10 cellular contexts compared by ENCODE assay signal in the genomic region with DNA sequence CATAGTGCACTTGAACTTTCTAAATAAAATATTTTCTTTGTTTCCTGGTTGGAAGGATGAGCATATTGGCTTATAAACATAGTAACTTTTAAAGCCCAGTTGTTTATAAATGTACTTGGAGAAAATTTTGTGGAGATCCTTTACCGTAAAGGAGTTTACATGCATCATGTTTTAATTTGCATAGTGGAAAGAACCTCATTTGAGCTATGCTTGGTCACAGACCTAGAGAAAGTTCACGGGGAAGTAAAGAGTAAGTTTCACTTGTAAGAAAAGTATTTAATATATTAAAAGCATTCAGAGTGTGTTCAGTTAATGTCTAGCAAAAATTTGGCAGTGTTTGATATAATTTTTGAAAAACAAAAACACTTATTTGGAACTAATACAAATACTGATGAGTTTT. TPM values are rescaled to one million over a fixed set of nuclear protein-coding genes. Genes with fewer than 3 reads are reported as not detected.
DNase-seq lines count a peak whose midpoint lies in the region; ATAC-seq and TF ChIP-seq lines count a peak whose summit lies in the region.
"Had no signal": no experiment of that assay in that cellular context is flagged by ENCODE, and none has a peak within 500 bp of the region (broad histone marks: within the 10 kb centered on the region; RNA-seq: fewer than 3 reads in every experiment).

No MANE protein-coding gene starts in this region.

- ATAC-seq in activated T-cell treated with anti-CD3 and anti-CD28 coated beads, Interleukin-2, amount 50 U/mL, for 72 hours (replicated peaks in 1 of 2) = no peak
- ATAC-seq in GM21825 (IDR thresholded peaks at IDR 0.05; ENCODE audit: unreplicated experiment) (peak; percentile 61), HG03342 (IDR thresholded peaks at IDR 0.05; ENCODE audit: unreplicated experiment) (peak; percentile 54), Right ventricle myocardium inferior (no peak)
- ATAC-seq: gastroesophageal sphincter had no signal

- peak in 1 of 3 donors; percentile 31 for TF ChIP-seq POLR2A in spleen (IDR thresholded peaks at IDR 0.05)

- H3K36me3 ChIP-seq in spleen = peaks cover 0 to 90% (median 21%) of the 10 kb centered on the region in 6 donors

- peak overlapping the region in 7 of 8 donors; percentile 50 to 83 (median 58) for H3K27ac ChIP-seq in spleen
- H3K27ac ChIP-seq: gastroesophageal sphincter had no signal

- peaks cover 18% of the 10 kb centered on the region for H3K4me1 Mint-ChIP-seq in activated T-cell treated with anti-CD3 and anti-CD28 coated beads, Interleukin-2, amount 50 U/mL, for 72 hours (ENCODE audit: low read depth)
- peaks cover 25% of the 10 kb centered on the region for H3K4me1 Mint-ChIP-seq in activated T-cell treated with anti-CD3 and anti-CD28 coated beads, Interleukin-2, amount 50 U/mL, for 24 hours (ENCODE audit: low read depth)

- H3K4me3 ChIP-seq in spleen = peak overlapping the region in 2 of 8 donors; percentile 3 to 49
- H3K4me3 ChIP-seq: gastroesophageal sphincter had no signal

- H3K4me1 ChIP-seq in spleen = peaks cover 0 to 43% (median 6%) of the 10 kb centered on the region in 6 donors

- H3K9me3 Mint-ChIP-seq in activated T-cell treated with anti-CD3 and anti-CD28 coated beads, Interleukin-2, amount 50 U/mL, for 72 hours = no peaks in the 10 kb centered on the region
- no peaks in the 10 kb centered on the region for H3K9me3 Mint-ChIP-seq in activated T-cell treated with anti-CD3 and anti-CD28 coated beads, Interleukin-2, amount 50 U/mL, for 24 hours
- H3K9me3 Mint-ChIP-seq: stimulated activated effector memory CD8-positive, alpha-beta T cell treated with anti-CD3 and anti-CD28 coated beads, Interleukin-12 subunit alpha, Interleukin-12 subunit beta, amount 100 ng/mL, for 72 hours had no signal

- no peaks in the 10 kb centered on the region for H3K27me3 ChIP-seq in spleen (replicated peaks in 1 of 7)
- H3K27me3 ChIP-seq: gastroesophageal sphincter had no signal

- WGBS in spleen, 5 donors = 52 to 70% (median 54%) methylated on average over 2 of the region's 2 CpGs

- peak overlapping the region in 1 of 2 donors; percentile 66 for H3K4me3 Mint-ChIP-seq in activated T-cell treated with anti-CD3 and anti-CD28 coated beads, Interleukin-2, amount 50 U/mL, for 72 hours
- H3K4me3 Mint-ChIP-seq in activated T-cell treated with anti-CD3 and anti-CD28 coated beads, Interleukin-2, amount 50 U/mL, for 24 hours = no peak overlapping the region

- no peaks in the 10 kb centered on the region for H3K9me3 ChIP-seq in spleen
- H3K9me3 ChIP-seq: gastroesophageal sphincter had no signal

- DNase-seq in activated T-cell treated with anti-CD3 and anti-CD28 coated beads, Interleukin-2, amount 50 U/mL, for 72 hours = no peak
- DNase-seq in activated T-cell treated with anti-CD3 and anti-CD28 coated beads, Interleukin-2, amount 50 U/mL, for 24 hours = no peak
- DNase-seq in spleen (no peak), DMS153 treated with DMSO at 0.1 percent for 48 hours (lab: John Stamatoyannopoulos, UW; ENCODE audit: unreplicated experiment) (no peak), Right ventricle myocardium inferior (ENCODE audit: missing footprints) (no peak), NOMO-1 treated with DMSO at 0.1 percent for 48 hours (lab: John Stamatoyannopoulos, UW; ENCODE audit: unreplicated experiment) (no peak)

- peak overlapping the region; percentile 43 for H3K27ac Mint-ChIP-seq in activated T-cell treated with anti-CD3 and anti-CD28 coated beads, Interleukin-2, amount 50 U/mL, for 72 hours
- H3K27ac Mint-ChIP-seq in activated T-cell treated with anti-CD3 and anti-CD28 coated beads, Interleukin-2, amount 50 U/mL, for 24 hours = no peak overlapping the region
- H3K27ac Mint-ChIP-seq: stimulated activated effector memory CD8-positive, alpha-beta T cell treated with anti-CD3 and anti-CD28 coated beads, Interleukin-12 subunit alpha, Interleukin-12 subunit beta, amount 100 ng/mL, for 72 hours had no signal

- H3K36me3 Mint-ChIP-seq in activated T-cell treated with anti-CD3 and anti-CD28 coated beads, Interleukin-2, amount 50 U/mL, for 72 hours (ENCODE audit: insufficient read depth in 2 of 2) = peaks cover 5 to 8% of the 10 kb centered on the region in 2 donors
- peaks cover 67% of the 10 kb centered on the region for H3K36me3 Mint-ChIP-seq in activated T-cell treated with anti-CD3 and anti-CD28 coated beads, Interleukin-2, amount 50 U/mL, for 24 hours (ENCODE audit: low read depth)

- no peak for TF ChIP-seq CTCF in spleen (IDR thresholded peaks at IDR 0.05 in 8 of 11, conservative IDR thresholded peaks at IDR 0.05 in 3 of 11)

- intact Hi-C loops in spleen (cut with DNase I; ENCODE audit: low total_unique reads) (no loop called here), Right ventricle myocardium inferior (cut with DNase I) (no loop called here)

- no peaks in the 10 kb centered on the region for H3K27me3 Mint-ChIP-seq in activated T-cell treated with anti-CD3 and anti-CD28 coated beads, Interleukin-2, amount 50 U/mL, for 72 hours (ENCODE audit: low read depth)
- H3K27me3 Mint-ChIP-seq in activated T-cell treated with anti-CD3 and anti-CD28 coated beads, Interleukin-2, amount 50 U/mL, for 24 hours = no peaks in the 10 kb centered on the region

RNA-seq across cellular contexts. Expression of a gene that starts 45.3 kb away (rescaled TPM):
- total RNA-seq in activated T-cell treated with anti-CD3 and anti-CD28 coated beads, Interleukin-2, amount 50 U/mL, for 72 hours = 10 to 100 TPM; 28.8 to 29.7 TPM
- total RNA-seq in spleen = 10 to 100 TPM; 50.9 to 68.7 (median 54.2) TPM
- polyA plus RNA-seq in spleen = 1 to 10 TPM; 7.3 to 9.5 (median 9.2) TPM
- 14.8 TPM for total RNA-seq in Right ventricle myocardium inferior

RNA-seq across cellular contexts. Expression of a gene that starts 56.5 kb away (rescaled TPM):
- 10 to 100 TPM; 18.6 to 21.4 TPM for total RNA-seq in activated T-cell treated with anti-CD3 and anti-CD28 coated beads, Interleukin-2, amount 50 U/mL, for 72 hours
- total RNA-seq in spleen (100 to 1,000 TPM in 1 of 7 donors, 10 to 100 TPM in 6; 49.9 to 101 (median 88.3) TPM), Right ventricle myocardium inferior (52.4 TPM)
- polyA plus RNA-seq in spleen = 10 to 100 TPM; 26.8 to 49.3 (median 41.3) TPM

Comparison
In these comparisons a context has a peak if more than half of its experiments do, and no peak if none do; other contexts are left out.
1. ATAC-seq: peak in GM21825 (single experiment) and HG03342 (single experiment); none in activated T-cell treated with anti-CD3 and anti-CD28 coated beads, Interleukin-2, amount 50 U/mL, for 72 hours (0 of 2) and Right ventricle myocardium inferior (single experiment).